Comparison of ENCODE assay signal across 13 cellular contexts in the genomic region with DNA sequence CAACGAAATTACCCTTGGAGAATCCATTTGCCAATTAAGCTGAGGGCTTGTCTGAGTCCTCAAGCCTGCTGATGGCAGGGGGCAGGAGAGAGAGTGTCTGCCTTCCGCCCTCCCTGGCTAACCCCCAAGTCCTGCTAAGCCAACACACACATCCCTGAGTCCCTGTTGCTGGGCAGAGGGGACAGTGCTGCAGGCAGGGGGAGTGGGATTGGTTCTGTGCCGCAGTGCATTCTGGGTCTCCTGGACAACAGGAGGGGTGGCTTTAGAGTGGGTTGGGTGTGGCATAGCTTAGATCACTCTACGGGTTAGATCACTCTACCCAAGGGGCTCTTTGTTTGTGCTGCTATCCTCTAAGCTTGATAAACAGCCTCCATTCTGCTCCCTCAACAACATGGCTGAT.
DNase-seq lines count a peak whose midpoint lies in the region; ATAC-seq, FAIRE-seq and TF ChIP-seq lines count a peak whose summit lies in the region.
"Had no signal": no experiment of that assay in that cellular context is flagged by ENCODE, and none has a peak within 500 bp of the region (broad histone marks: within the 10 kb centered on the region; RNA-seq: fewer than 3 reads in every experiment).

No MANE protein-coding gene starts in this region.

- in situ Hi-C loops in SK-MEL-5 (cut with HindIII; ENCODE audit: low pct_unique_long_range_greater_than_20kb, low sequenced_read_pairs): no loop called here

- no peak overlapping the region for H3K4me3 ChIP-seq in A549
- H3K4me3 ChIP-seq: GM23248 had no signal

- FAIRE-seq in A549 (lab: Jason Lieb, UNC): no peak
- FAIRE-seq: small intestine had no signal

- no peaks in the 10 kb centered on the region for H3K4me1 ChIP-seq in A549

- no peak for TF ChIP-seq EP300 in A549 (IDR thresholded peaks at IDR 0.05)

- no peak for TF ChIP-seq POLR2A in A549 (IDR thresholded peaks at IDR 0.05; ENCODE audit: low read length)

- no peak for TF ChIP-seq CTCF in A549 (IDR thresholded peaks at IDR 0.05)

- CTCF ChIA-PET in A549 (lab: Yijun Ruan, JAX): interaction anchor here (1.2 kb wide), 2 partner anchors 13 to 325 kb away, joined by 3 read pairs; no protein-coding TSS in a partner anchor

- POLR2A ChIA-PET in A549 (lab: Yijun Ruan, JAX): no interaction called here

- peak in 1 of 2 experiments; percentile 5 for DNase-seq in A549 (ENCODE audit: low read depth in 1 of 2, low spot score in 1 of 2)
- DNase-seq in NCI-H1417 (lab: John Stamatoyannopoulos, UW): peak in 2 of 3 experiments; percentile 58 to 76
- DNase-seq in SK-MEL-5 (ENCODE audit: low read depth, low spot score): peak; percentile 54
- peak; percentile 25 for DNase-seq in iPS DF 4.7 (ENCODE audit: extremely low read depth, low spot score)
- no peak for DNase-seq in NCI-H2029 treated with DMSO at 0.1 percent for 48 hours (lab: John Stamatoyannopoulos, UW)
- DNase-seq: DMS153, GM23248, natural killer cell, NCI-H1105, small intestine had no signal

- no peak overlapping the region for H3K27ac ChIP-seq in A549
- H3K27ac ChIP-seq: GM23248 had no signal

- no peak for TF ChIP-seq RAD21 in A549 (conservative IDR thresholded peaks at IDR 0.05 in 1 of 2, IDR thresholded peaks at IDR 0.05 in 1 of 2)

- peak; percentile 30 to 60; a peak in 4 of 6 replicates for ATAC-seq in A549
- ATAC-seq in GM18519 (IDR thresholded peaks at IDR 0.05; ENCODE audit: low FRiP score, unreplicated experiment): no peak
- ATAC-seq in GM18870 (IDR thresholded peaks at IDR 0.05; ENCODE audit: unreplicated experiment): no peak
- ATAC-seq in GM18517 (IDR thresholded peaks at IDR 0.05; ENCODE audit: unreplicated experiment): no peak
- ATAC-seq: natural killer cell had no signal

- 13% methylated on average over 4 of the region's 4 CpGs for WGBS in A549 (ENCODE audit: missing lambda C conversion rate)

- no peak overlapping the region for H3K4me2 ChIP-seq in A549

- H3K9me3 ChIP-seq in A549: no peaks in the 10 kb centered on the region

TF ChIP-seq in A549, 52 proteins besides CTCF, POLR2A, EP300 and RAD21:
- TF ChIP-seq SMC3 (IDR thresholded peaks at IDR 0.05) (no peak), JUN (IDR thresholded peaks at IDR 0.05) (no peak), KDM1A (IDR thresholded peaks at IDR 0.05; ENCODE audit: low read depth) (no peak)
- TF ChIP-seq, protein P1, sequence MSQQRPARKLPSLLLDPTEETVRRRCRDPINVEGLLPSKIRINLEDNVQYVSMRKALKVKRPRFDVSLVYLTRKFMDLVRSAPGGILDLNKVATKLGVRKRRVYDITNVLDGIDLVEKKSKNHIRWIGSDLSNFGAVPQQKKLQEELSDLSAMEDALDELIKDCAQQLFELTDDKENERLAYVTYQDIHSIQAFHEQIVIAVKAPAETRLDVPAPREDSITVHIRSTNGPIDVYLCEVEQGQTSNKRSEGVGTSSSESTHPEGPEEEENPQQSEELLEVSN (IDR thresholded peaks at IDR 0.05; ENCODE audit: borderline replicate concordance, low read depth): no peak

Comparison
In these comparisons a context has a peak if more than half of its experiments do, and no peak if none do; other contexts are left out.
1. ATAC-seq: peak in A549 (2 of 2); none in GM18519 (single experiment), GM18870 (single experiment) and GM18517 (single experiment).